Comparison of ENCODE assay signal across 31 cellular contexts in the genomic region with DNA sequence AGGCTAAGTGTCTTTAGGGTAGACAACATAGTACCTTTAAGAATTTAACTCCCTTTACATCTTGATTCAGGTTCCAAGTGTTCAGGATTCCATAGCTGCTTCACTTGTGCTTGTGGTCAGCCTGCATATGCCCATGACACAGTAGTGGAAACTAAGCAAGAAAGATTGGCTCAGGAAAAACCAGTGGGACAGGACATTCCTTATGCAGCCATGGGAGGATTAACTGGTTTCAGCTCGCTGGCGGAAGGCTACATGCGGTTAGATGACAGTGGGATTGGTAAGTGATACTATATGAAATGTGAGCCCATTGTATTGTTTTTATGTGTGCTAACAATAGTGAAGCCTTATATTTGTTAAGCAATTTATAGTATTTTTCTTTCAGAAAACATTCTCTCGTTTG. TPM values are rescaled to one million over a fixed set of nuclear protein-coding genes. Genes with fewer than 3 reads are reported as not detected.
DNase-seq lines count a peak whose midpoint lies in the region; ATAC-seq and TF ChIP-seq lines count a peak whose summit lies in the region.
"Had no signal": no experiment of that assay in that cellular context is flagged by ENCODE, and none has a peak within 500 bp of the region (broad histone marks: within the 10 kb centered on the region; RNA-seq: fewer than 3 reads in every experiment).

No MANE protein-coding gene starts in this region.

- H3K4me1 ChIP-seq in trophoblast cell (ENCODE audit: control insufficient read depth in 1 of 2, insufficient read depth in 2 of 2, low read length in 2 of 2) (peaks cover 0 to 6% of the 10 kb centered on the region in 2 experiments), hepatocyte (ENCODE audit: insufficient read depth) (no peaks in the 10 kb centered on the region)
- H3K4me1 ChIP-seq: foreskin keratinocyte, left lung, right lobe of liver, thyroid gland had no signal

- CTCF ChIA-PET in T-cell (lab: Charles Lee) = interaction anchor here (0.5 to 0.6 kb wide), 2 partner anchors 235 to 1395 kb away, joined by 3 to 6 read pairs; no protein-coding TSS in a partner anchor

- no peak overlapping the region for H3K14ac ChIP-seq in trophoblast cell (ENCODE audit: low read length)

- peaks cover 0 to 3% of the 10 kb centered on the region in 2 experiments for H3K36me3 ChIP-seq in trophoblast cell (ENCODE audit: control insufficient read depth in 1 of 2, insufficient read depth in 2 of 2, low read length in 2 of 2)
- H3K36me3 ChIP-seq in hepatocyte (replicated peaks; ENCODE audit: insufficient read depth, low read depth) = no peaks in the 10 kb centered on the region

- peak overlapping the region in 1 of 2 donors; percentile 32 for H3K27ac Mint-ChIP-seq in effector memory CD8-positive, alpha-beta T cell
- no peak overlapping the region for H3K27ac Mint-ChIP-seq in T-cell
- H3K27ac Mint-ChIP-seq: activated CD4-positive, alpha-beta memory T cell treated with anti-CD3 and anti-CD28 coated beads, Interleukin-2, amount 10 ng/mL, durations not matched to agents 7 days and 5 days; activated naive CD4-positive, alpha-beta T cell treated with anti-CD3 and anti-CD28 coated beads, Interleukin-2, amount 50 U/mL, for 72 hours; activated T-helper 2 cell treated with anti-CD3 and anti-CD28 coated beads, Interferon-gamma antibody, Interleukin-2, Interleukin-4, amounts not matched to agents 10 μg/mL and 5 μg/mL and 100 μg/mL, durations not matched to agents 14 hours and 24 hours and 36 hours; CD4-positive, alpha-beta T cell; natural killer cell treated with Interleukin-12 subunit alpha and Interleukin-12 subunit beta and Interleukin-15 and Interleukin-18, amount 100 ng/mL, for 72 hours; stimulated activated naive CD8-positive, alpha-beta T cell treated with anti-CD3 and anti-CD28 coated beads, Interleukin-15, Interleukin-2, amounts not matched to agents 100 ng/mL and 50 ng/mL, for 24 hours had no signal

- H2BK12ac ChIP-seq in trophoblast cell (ENCODE audit: low read length) = no peak overlapping the region

- no peak overlapping the region for H3K4ac ChIP-seq in trophoblast cell (ENCODE audit: low read depth, low read length)

- no peak overlapping the region for H4K8ac ChIP-seq in trophoblast cell (ENCODE audit: low read depth, low read length)

- H3K9me3 Mint-ChIP-seq in effector memory CD8-positive, alpha-beta T cell = no peaks in the 10 kb centered on the region
- no peaks in the 10 kb centered on the region for H3K9me3 Mint-ChIP-seq in T-cell
- H3K9me3 Mint-ChIP-seq: activated CD4-positive, alpha-beta memory T cell treated with anti-CD3 and anti-CD28 coated beads, Interleukin-2, amount 10 ng/mL, durations not matched to agents 7 days and 5 days; activated naive CD4-positive, alpha-beta T cell treated with anti-CD3 and anti-CD28 coated beads, Interleukin-2, amount 50 U/mL, for 72 hours; activated T-helper 2 cell treated with anti-CD3 and anti-CD28 coated beads, Interferon-gamma antibody, Interleukin-2, Interleukin-4, amounts not matched to agents 10 μg/mL and 5 μg/mL and 100 μg/mL, durations not matched to agents 14 hours and 24 hours and 36 hours; CD4-positive, alpha-beta T cell; natural killer cell treated with Interleukin-12 subunit alpha and Interleukin-12 subunit beta and Interleukin-15 and Interleukin-18, amount 100 ng/mL, for 72 hours; stimulated activated naive CD8-positive, alpha-beta T cell treated with anti-CD3 and anti-CD28 coated beads, Interleukin-15, Interleukin-2, amounts not matched to agents 100 ng/mL and 50 ng/mL, for 24 hours had no signal

- H4K20me1 ChIP-seq in hepatocyte (ENCODE audit: insufficient read depth, poor library complexity, severe bottlenecking) = no peaks in the 10 kb centered on the region

- no peak for TF ChIP-seq CTCF in hepatocyte (IDR thresholded peaks at IDR 0.05; ENCODE audit: poor library complexity)

- no peak overlapping the region for H3K23ac ChIP-seq in trophoblast cell (ENCODE audit: low read length)

- no CpG with 5 or more reads among the region's 4 CpGs for WGBS in trophoblast cell (ENCODE audit: extremely low coverage, insufficient coverage, insufficient read length)
- 93% methylated on average over 4 of the region's 4 CpGs for WGBS in hepatocyte (ENCODE audit: low lambda C conversion rate, missing lambda C conversion rate)

- H2AFZ ChIP-seq in trophoblast cell (ENCODE audit: insufficient read depth, low read length, poor library complexity) = no peak overlapping the region
- no peak overlapping the region for H2AFZ ChIP-seq in hepatocyte

- no peaks in the 10 kb centered on the region for H3K27me3 ChIP-seq in trophoblast cell (ENCODE audit: insufficient read depth, low read length)
- H3K27me3 ChIP-seq in hepatocyte = no peaks in the 10 kb centered on the region
- H3K27me3 ChIP-seq: foreskin keratinocyte, heart right ventricle, left lung, pancreas, right lobe of liver, thyroid gland had no signal

- H3K4me3 ChIP-seq in trophoblast cell (ENCODE audit: low read depth, low read length) (no peak overlapping the region), hepatocyte (no peak overlapping the region)
- H3K4me3 ChIP-seq: heart right ventricle, left lung, pancreas, right lobe of liver, thyroid gland had no signal

- H3K4me2 ChIP-seq in trophoblast cell (ENCODE audit: low read length) = no peak overlapping the region
- no peak overlapping the region for H3K4me2 ChIP-seq in hepatocyte

- no peak overlapping the region for H4K12ac ChIP-seq in trophoblast cell (ENCODE audit: low read depth, low read length)

- H3K27me3 Mint-ChIP-seq in effector memory CD8-positive, alpha-beta T cell = no peaks in the 10 kb centered on the region
- no peaks in the 10 kb centered on the region for H3K27me3 Mint-ChIP-seq in T-cell
- H3K27me3 Mint-ChIP-seq: activated CD4-positive, alpha-beta memory T cell treated with anti-CD3 and anti-CD28 coated beads, Interleukin-2, amount 10 ng/mL, durations not matched to agents 7 days and 5 days; CD4-positive, alpha-beta T cell; natural killer cell treated with Interleukin-12 subunit alpha and Interleukin-12 subunit beta and Interleukin-15 and Interleukin-18, amount 100 ng/mL, for 72 hours; stimulated activated naive CD8-positive, alpha-beta T cell treated with anti-CD3 and anti-CD28 coated beads, Interleukin-15, Interleukin-2, amounts not matched to agents 100 ng/mL and 50 ng/mL, for 24 hours had no signal

- H3K36me3 Mint-ChIP-seq in effector memory CD8-positive, alpha-beta T cell (ENCODE audit: insufficient read depth) = peaks cover 35% of the 10 kb centered on the region
- peaks cover 32% of the 10 kb centered on the region for H3K36me3 Mint-ChIP-seq in T-cell
- H3K36me3 Mint-ChIP-seq: natural killer cell treated with Interleukin-12 subunit alpha and Interleukin-12 subunit beta and Interleukin-15 and Interleukin-18, amount 100 ng/mL, for 72 hours had no signal

- H3K9me3 ChIP-seq in trophoblast cell (ENCODE audit: insufficient read depth, low read depth, low read length) (no peaks in the 10 kb centered on the region), hepatocyte (ENCODE audit: low read depth) (no peaks in the 10 kb centered on the region)
- H3K9me3 ChIP-seq: left lung, pancreas, right lobe of liver, thyroid gland had no signal

- no peak overlapping the region for H2BK120ac ChIP-seq in trophoblast cell (ENCODE audit: insufficient read depth, low read length, poor library complexity)

- H3K9ac ChIP-seq in trophoblast cell (ENCODE audit: low read length) = no peak overlapping the region

- peak; percentile 4 for DNase-seq in EH (ENCODE audit: low read depth)
- DNase-seq in M059J (ENCODE audit: low read depth) = peak; percentile 4
- DNase-seq in dedifferentiated amniotic fluid mesenchymal stem cell (ENCODE audit: extremely low spot score) = peak; percentile 32
- peak; percentile 88 to 96 for DNase-seq in trophoblast cell
- no peak for DNase-seq in effector memory CD8-positive, alpha-beta T cell
- DNase-seq in hepatocyte (ENCODE audit: low spot score) = no peak
- no peak for DNase-seq in T-cell
- DNase-seq: activated CD4-positive, alpha-beta memory T cell treated with anti-CD3 and anti-CD28 coated beads, Interleukin-2, amount 10 ng/mL, durations not matched to agents 7 days and 5 days; activated CD4-positive, CD25-positive, alpha-beta regulatory T cell treated with anti-CD3 and anti-CD28 coated beads, Interleukin-2, amount 50 U/mL, for 72 hours; CD4-positive, alpha-beta T cell; DMS153; erythroblast; foreskin keratinocyte; GDM1; heart right ventricle; KBM-7; left lung; NCI-H1694 treated with DMSO at 0.1 percent for 48 hours; NCI-H2227 treated with DMSO at 0.1 percent for 48 hours; OCI-M1; pancreas; right lobe of liver; SHP77 treated with DMSO at 0.1 percent for 48 hours; stimulated activated CD4-positive, alpha-beta T cell treated with anti-CD3 and anti-CD28 coated beads, Interleukin-15, amount 100 ng/mL, for 24 hours; T-helper 1 cell; thyroid gland had no signal

- no peak for ATAC-seq in effector memory CD8-positive, alpha-beta T cell (replicated peaks)
- no peak for ATAC-seq in T-cell (replicated peaks in 1 of 4)
- no peak for ATAC-seq in GM18909 (IDR thresholded peaks at IDR 0.05; ENCODE audit: poor library complexity, unreplicated experiment)
- ATAC-seq: activated naive CD4-positive, alpha-beta T cell treated with anti-CD3 and anti-CD28 coated beads, Interleukin-2, amount 50 U/mL, for 72 hours; foreskin keratinocyte; heart right ventricle; left lung; natural killer cell treated with Interleukin-12 subunit alpha and Interleukin-12 subunit beta and Interleukin-15 and Interleukin-18, amount 100 ng/mL, for 72 hours; pancreas; right lobe of liver had no signal

- H3K27ac ChIP-seq in trophoblast cell (ENCODE audit: low read depth, low read length) = peak overlapping the region; percentile 61
- H3K27ac ChIP-seq in hepatocyte = no peak overlapping the region
- H3K27ac ChIP-seq: foreskin keratinocyte, heart right ventricle, left lung, pancreas, right lobe of liver, thyroid gland had no signal

- H3K4me1 Mint-ChIP-seq in effector memory CD8-positive, alpha-beta T cell (ENCODE audit: low read depth in 2 of 2) = peaks cover 0 to 3% of the 10 kb centered on the region in 2 donors
- H3K4me1 Mint-ChIP-seq in T-cell = no peaks in the 10 kb centered on the region
- H3K4me1 Mint-ChIP-seq: activated CD4-positive, alpha-beta memory T cell treated with anti-CD3 and anti-CD28 coated beads, Interleukin-2, amount 10 ng/mL, durations not matched to agents 7 days and 5 days had no signal

- POLR2A ChIA-PET in T-cell (lab: Charles Lee) = no interaction called here

- no peak overlapping the region for H2BK5ac ChIP-seq in trophoblast cell (ENCODE audit: low read depth, low read length, poor library complexity)

- no peak overlapping the region for H3K18ac ChIP-seq in trophoblast cell (ENCODE audit: low read length)

- H3K79me1 ChIP-seq in trophoblast cell (ENCODE audit: low read length) = no peaks in the 10 kb centered on the region

- no peak overlapping the region for H3K4me3 Mint-ChIP-seq in effector memory CD8-positive, alpha-beta T cell
- no peak overlapping the region for H3K4me3 Mint-ChIP-seq in T-cell
- H3K4me3 Mint-ChIP-seq: activated CD4-positive, alpha-beta memory T cell treated with anti-CD3 and anti-CD28 coated beads, Interleukin-2, amount 10 ng/mL, durations not matched to agents 7 days and 5 days; CD4-positive, alpha-beta T cell; natural killer cell treated with Interleukin-12 subunit alpha and Interleukin-12 subunit beta and Interleukin-15 and Interleukin-18, amount 100 ng/mL, for 72 hours; stimulated activated naive CD8-positive, alpha-beta T cell treated with anti-CD3 and anti-CD28 coated beads, Interleukin-15, Interleukin-2, amounts not matched to agents 100 ng/mL and 50 ng/mL, for 24 hours had no signal

- H3K9me2 ChIP-seq in hepatocyte (replicated peaks; ENCODE audit: insufficient read depth) = no peaks in the 10 kb centered on the region

- H4K91ac ChIP-seq in trophoblast cell (ENCODE audit: low read depth, low read length) = no peak overlapping the region

- H3K79me2 ChIP-seq in trophoblast cell (ENCODE audit: control insufficient read depth, insufficient read depth, low read length, poor library complexity) (no peaks in the 10 kb centered on the region), hepatocyte (peaks cover 16% of the 10 kb centered on the region)

- no peak overlapping the region for H2AK5ac ChIP-seq in trophoblast cell (ENCODE audit: low read length)

RNA-seq across cellular contexts. Expression of a gene that starts 11.3 kb away (rescaled TPM):
- total RNA-seq in M059J (2014; rRNA removed; shearing (Covaris generic)) = 5.3 and 7.0 TPM in 2 replicates
- polyA plus RNA-seq in trophoblast cell (2013) = 2.0 and 2.3 TPM in 2 replicates
- total RNA-seq in hepatocyte = 14.4 and 17.5 TPM in 2 replicates
- 9.2 and 10.2 TPM in 2 replicates for polyA plus RNA-seq in hepatocyte
- 1 to 10 TPM; 5.3 to 7.8 (median 6.3) TPM for total RNA-seq in T-cell

RNA-seq across cellular contexts. Expression of a gene that starts 18.7 kb away (rescaled TPM):
- not detected in 2 replicates for total RNA-seq in M059J (2014; rRNA removed; shearing (Covaris generic))
- polyA plus RNA-seq in trophoblast cell (2013) = 0.10 and 0.15 TPM in 2 replicates
- total RNA-seq in hepatocyte = 0.10 and 2.6 TPM in 2 replicates
- polyA plus RNA-seq in hepatocyte = 0.06 and 0.33 TPM in 2 replicates
- under 1 TPM; 0.25 to 0.83 (median 0.30) TPM for total RNA-seq in T-cell
- total RNA-seq: foreskin keratinocyte had no signal

Comparison
In these comparisons a context has a peak if more than half of its experiments do, and no peak if none do; other contexts are left out.
1. DNase-seq: peak in EH (single experiment), M059J (single experiment), dedifferentiated amniotic fluid mesenchymal stem cell (single experiment) and trophoblast cell (2 of 2); none in effector memory CD8-positive, alpha-beta T cell (0 of 3), hepatocyte (single experiment) and T-cell (0 of 34).